ENCODE assay signal across 1 cellular context in the genomic region with DNA sequence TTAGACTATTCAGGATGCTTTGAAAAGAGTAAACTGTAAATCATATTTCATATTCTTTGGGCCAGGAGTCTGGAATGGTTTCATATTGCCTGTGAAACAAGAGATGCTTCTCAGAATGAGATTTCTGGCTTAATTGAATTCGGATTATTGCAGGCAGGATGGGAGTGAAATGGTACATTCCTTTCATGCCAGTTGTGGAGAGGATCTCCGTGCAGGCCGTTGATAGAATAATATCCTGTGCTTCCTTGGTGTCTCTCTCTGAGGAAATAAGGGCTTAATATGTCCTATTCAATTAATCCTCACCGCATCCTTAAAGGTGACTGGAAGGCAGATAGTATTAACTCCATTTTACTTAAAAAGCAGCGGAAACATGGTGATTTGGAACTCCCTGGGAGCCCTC.
TF ChIP-seq lines count a peak whose summit lies in the region.

No MANE protein-coding gene starts in this region.

TF ChIP-seq in SK-N-SH treated with all-trans-retinoic acid at 6 μM for 48 hours, 23 proteins besides CTCF, POLR2A, EP300 and RAD21 (continued from another document):
- no peak for TF ChIP-seq PATZ1 (CRISPR knock-in tag; IDR thresholded peaks at IDR 0.05; ENCODE audit: borderline replicate concordance)
